ENCODE assay signal across 9 cellular contexts in genomic region chr1:37692834-37693175, GRCh38. TPM values are rescaled to one million over a fixed set of nuclear protein-coding genes. Genes with fewer than 3 reads are reported as not detected.
A peak's percentile ranks its signal among the peaks of the same experiment; 100 is the strongest.
DNase-seq lines count a peak whose midpoint lies in the region; FAIRE-seq and TF ChIP-seq lines count a peak whose summit lies in the region.
"Had no signal": no experiment of that assay in that cellular context is flagged by ENCODE, and none has a peak within 500 bp of the region (broad histone marks: within the 10 kb centered on the region; RNA-seq: fewer than 3 reads in every experiment).

No MANE protein-coding gene starts in this region.

- H2BK120ac ChIP-seq in H1 (replicated peaks; ENCODE audit: low read depth, low read length), result no peak overlapping the region

- H3K27me3 Mint-ChIP-seq in Caco-2 (ENCODE audit: insufficient read depth, unreplicated experiment), result no peaks in the 10 kb centered on the region

- H2BK12ac ChIP-seq in H1 (ENCODE audit: low read depth, low read length), result no peak overlapping the region

- no peak for DNase-seq in Caco-2
- DNase-seq in NCI-H1105 (lab: John Stamatoyannopoulos, UW), result peak; percentile 3
- DNase-seq in H1 (ENCODE audit: low read depth in 1 of 2, low spot score in 2 of 2), result no peak
- no peak for DNase-seq in NCI-H524 treated with DMSO at 0.1 percent for 48 hours (lab: John Stamatoyannopoulos, UW)
- no peak for DNase-seq in EL
- DNase-seq in NOMO-1 treated with DMSO at 0.1 percent for 48 hours (lab: John Stamatoyannopoulos, UW; ENCODE audit: unreplicated experiment), result no peak
- no peak for DNase-seq in islet precursor cell

- 0 out of 2 replicates have a peak, but pooled peaks cover 2% of the 10 kb centered on the region for H3K79me1 ChIP-seq in H1 (ENCODE audit: low read depth, low read length)

- H3K27ac ChIP-seq in H1 (ENCODE audit: low read depth, low read length) (0 out of 2 replicates have a peak overlapping the region, but pooled peaks have one; percentile 37), neutrophil (peak overlapping the region; percentile 75)

- H3K23ac ChIP-seq in H1 (ENCODE audit: insufficient read length), result no peak overlapping the region

- no peaks in the 10 kb centered on the region for H3K27me3 ChIP-seq in Caco-2 (replicated peaks; ENCODE audit: control insufficient read depth, insufficient read depth, low read length)
- H3K27me3 ChIP-seq in H1 (replicated peaks in 1 of 4; ENCODE audit: control insufficient read depth in 3 of 4, extremely low read depth in 1 of 4, insufficient read depth in 3 of 4, low read length in 3 of 4), result peaks cover 0 to 1% (median 0%) of the 10 kb centered on the region in 4 experiments; a peak in 1 of 7 replicates
- no peaks in the 10 kb centered on the region for H3K27me3 ChIP-seq in neutrophil

- 16% methylated on average over 16 of the region's 16 CpGs; no CpG with 5 or more reads in 1 of the 2 experiments for WGBS in H1 (ENCODE audit: extremely low coverage in 1 of 2, insufficient coverage in 1 of 2, insufficient read length in 1 of 2, insufficient replicate concordance in 2 of 2, low coverage in 1 of 2, low lambda C conversion rate in 2 of 2, missing lambda C conversion rate in 1 of 2), 2 experiments

- H4K8ac ChIP-seq in H1 (ENCODE audit: extremely low read depth, insufficient read depth, low read length), result 0 out of 2 replicates have a peak overlapping the region, but pooled peaks have one; percentile 66

- H3K4ac ChIP-seq in H1 (replicated peaks; ENCODE audit: insufficient read length, low read depth, low read length), result peak overlapping the region; percentile 28

- no peak overlapping the region for H3K14ac ChIP-seq in H1 (ENCODE audit: insufficient read length)

- H3K4me3 ChIP-seq in Caco-2 (ENCODE audit: low read depth, low read length) (peak overlapping the region; percentile 91), H1 (ENCODE audit: extremely low read depth in 1 of 4, insufficient read depth in 2 of 4, low read depth in 3 of 4, low read length in 4 of 4) (peak overlapping the region; percentile 76 to 92 (median 90)), neutrophil (ENCODE audit: low read depth in 1 of 2, low read length in 1 of 2) (peak overlapping the region; percentile 76 to 96)

- peak overlapping the region; percentile 79 for H3K27ac Mint-ChIP-seq in Caco-2 (ENCODE audit: unreplicated experiment)

- peak overlapping the region; percentile 93; the same call in 1 of the 2 replicates for H2BK5ac ChIP-seq in H1 (ENCODE audit: low read depth, low read length)

- peaks cover 0 to 5% of the 10 kb centered on the region in 2 experiments for H4K20me1 ChIP-seq in H1 (replicated peaks in 1 of 2; ENCODE audit: control insufficient read depth in 1 of 2, insufficient read depth in 2 of 2, low read length in 2 of 2)

- CTCF ChIA-PET in Caco-2 (lab: Charles Lee) (no interaction called here), H1 (lab: Charles Lee; ENCODE audit: partially characterized antibody) (interaction anchor here (0.6 to 2.1 kb wide), 5 partner anchors 9 to 1526 kb away, joined by 3 to 8 read pairs (median 3); no protein-coding TSS in a partner anchor)

- no peak overlapping the region for H2BK20ac ChIP-seq in H1 (ENCODE audit: low read length)

- 0 out of 2 replicates have a peak overlapping the region, but pooled peaks have one; percentile 83 for H2AFZ ChIP-seq in H1 (ENCODE audit: low read length)

- no peaks in the 10 kb centered on the region for H3K9me3 Mint-ChIP-seq in Caco-2 (ENCODE audit: unreplicated experiment)

- H4K5ac ChIP-seq in H1 (ENCODE audit: insufficient read length, low read depth, low read length), result no peak overlapping the region

- TF ChIP-seq CTCF in Caco-2 (IDR thresholded peaks at IDR 0.05; ENCODE audit: insufficient read depth in 1 of 2, low read depth in 1 of 2, low read length in 1 of 2, severe bottlenecking in 1 of 2, unreplicated experiment in 1 of 2) (no peak), H1 (IDR thresholded peaks at IDR 0.05; ENCODE audit: control extremely low read depth in 1 of 3, insufficient read depth in 1 of 3, low read depth in 1 of 3, low read length in 3 of 3) (no peak), neutrophil (IDR thresholded peaks at IDR 0.05) (no peak)

- H2BK15ac ChIP-seq in H1 (ENCODE audit: low read length), result no peak overlapping the region

- no TSS peak for BruUV-seq in Caco-2 (replicated peaks; lab: Mats Ljungman, UMichigan)

- TF ChIP-seq RAD21 in H1 (IDR thresholded peaks at IDR 0.05 in 1 of 2, conservative IDR thresholded peaks at IDR 0.05 in 1 of 2; ENCODE audit: low read depth in 2 of 2, low read length in 2 of 2), result no peak

- no peak for FAIRE-seq in H1 (lab: Jason Lieb, UNC)

- TF ChIP-seq EP300 in H1 (IDR thresholded peaks at IDR 0.05; ENCODE audit: borderline replicate concordance in 1 of 2, low read depth in 2 of 2, low read length in 2 of 2), result no peak

- H3K9me3 ChIP-seq in Caco-2 (no peaks in the 10 kb centered on the region), H1 (ENCODE audit: insufficient read depth in 2 of 2, low read depth in 1 of 2, low read length in 1 of 2) (no peaks in the 10 kb centered on the region), neutrophil (no peaks in the 10 kb centered on the region)

- H3K36me3 Mint-ChIP-seq in Caco-2 (ENCODE audit: insufficient read depth, unreplicated experiment), result peaks cover 25% of the 10 kb centered on the region

- H3K4me3 Mint-ChIP-seq in Caco-2 (ENCODE audit: unreplicated experiment), result peak overlapping the region; percentile 93

- TF ChIP-seq POLR2A in H1 (IDR thresholded peaks at IDR 0.05; ENCODE audit: control extremely low read depth in 1 of 2, low read depth in 2 of 2, low read length in 2 of 2), result no peak

- H4K91ac ChIP-seq in H1 (replicated peaks; ENCODE audit: insufficient read length, low read length), result no peak overlapping the region

- H3K4me1 ChIP-seq in Caco-2 (no peaks in the 10 kb centered on the region), H1 (replicated peaks in 1 of 4; ENCODE audit: control insufficient read depth in 3 of 4, insufficient read depth in 4 of 4, low read length in 3 of 4) (peaks cover 0 to 13% (median 9%) of the 10 kb centered on the region in 4 experiments; a peak in 6 of 7 replicates), neutrophil (ENCODE audit: control insufficient read depth in 1 of 2, insufficient read depth in 1 of 2, low read depth in 1 of 2, low read length in 1 of 2) (peaks cover 33% of the 10 kb centered on the region in 2 experiments)

- H3K79me2 ChIP-seq in H1 (ENCODE audit: control insufficient read depth in 1 of 2, insufficient read depth in 2 of 2, low read length in 2 of 2), result peaks cover 0 to 22% of the 10 kb centered on the region in 2 experiments; a peak in 2 of 4 replicates

- peaks cover 13% of the 10 kb centered on the region for H3K23me2 ChIP-seq in H1 (ENCODE audit: low read depth, low read length)

- H3K9ac ChIP-seq in H1 (replicated peaks in 1 of 4; ENCODE audit: extremely low read depth in 1 of 4, low read depth in 3 of 4, low read length in 3 of 4), result peak overlapping the region in 3 of 4 experiments; percentile 74 to 85 (median 78); a peak in 5 of 7 replicates

- H3K36me3 ChIP-seq in Caco-2 (ENCODE audit: control insufficient read depth, insufficient read depth, low read length), result no peaks in the 10 kb centered on the region
- H3K36me3 ChIP-seq in H1 (ENCODE audit: control insufficient read depth in 2 of 4, insufficient read depth in 4 of 4, low read length in 3 of 4), result peaks cover 4 to 17% (median 16%) of the 10 kb centered on the region in 4 experiments; a peak in 6 of 8 replicates
- H3K36me3 ChIP-seq in neutrophil, result peaks cover 21% of the 10 kb centered on the region

- no peak overlapping the region for H3K18ac ChIP-seq in H1 (ENCODE audit: extremely low read depth, low read length)

- H3K56ac ChIP-seq in H1 (replicated peaks; ENCODE audit: insufficient read length, low read depth, low read length), result peak overlapping the region; percentile 60

- no peak overlapping the region for H2AK5ac ChIP-seq in H1 (ENCODE audit: low read depth, low read length)

- H3K4me2 ChIP-seq in H1 (ENCODE audit: insufficient read depth in 1 of 2, low read depth in 2 of 2, low read length in 2 of 2), result peak overlapping the region; percentile 79 to 87

- intact Hi-C loops in Caco-2 (cut with micrococcal nuclease; ENCODE audit: unreplicated experiment), result loop anchor here (5.0 kb wide), 1 partner anchor 59 kb away; no protein-coding TSS in a partner anchor

- POLR2A ChIA-PET in Caco-2 (lab: Charles Lee) (interaction anchor here (0.7 to 1.5 kb wide), 2 partner anchors 9 to 115 kb away, joined by 4 to 5 read pairs; partner anchors contain the start of genes C1orf122 and YRDC), H1 (lab: Charles Lee; ENCODE audit: partially characterized antibody) (interaction anchor here (0.8 to 2.9 kb wide), 14 partner anchors 8 to 303 kb away, joined by 3 to 10 read pairs (median 4); partner anchors contain the start of genes C1orf122, DNALI1, SNIP1 and YRDC)

- H3K4me1 Mint-ChIP-seq in Caco-2 (ENCODE audit: low read depth, unreplicated experiment), result no peaks in the 10 kb centered on the region

TF ChIP-seq in H1, 55 proteins besides CTCF, POLR2A, EP300 and RAD21:
- TF ChIP-seq GTF2F1 (IDR thresholded peaks at IDR 0.05; ENCODE audit: borderline replicate concordance, low read depth, low read length), result no peak
- no peak for TF ChIP-seq RFX5 (IDR thresholded peaks at IDR 0.05; ENCODE audit: borderline replicate concordance, low read depth, low read length)
- peak; percentile 2 for TF ChIP-seq KDM4A (IDR thresholded peaks at IDR 0.05; ENCODE audit: low read depth, low read length, severe bottlenecking)
TF ChIP-seq in H1: peak in this region for 1.

RNA-seq across cellular contexts. Expression of gene CDCA8, which starts 0.5 kb away (rescaled TPM):
- 35.4 and 37.0 TPM in 2 replicates for total RNA-seq in Caco-2 (2022)
- total RNA-seq in H1 (2021; fragmentation: NEBNext Ultra II Directional; extraction: Animal tissue kit (Norgen Biotek cat#: 25700)), result 41.6 and 43.9 TPM in 2 replicates
- polyA plus RNA-seq in H1 (2011; rRNA removed), result 37.8 and 46.2 TPM in 2 replicates
- polyA plus RNA-seq in H1 (2011; cell fraction: cytosol; rRNA removed), result 50.5 TPM
- polyA plus RNA-seq in H1 (2011; cell fraction: nucleus; rRNA removed), result 38.4 TPM
- polyA plus RNA-seq in H1 (2012, experiment 1 of 2), result 38.3 to 43.7 TPM (median 41.6 TPM) in 4 replicates
- polyA plus RNA-seq in H1 (2012, experiment 2 of 2), result 44.5 TPM
- polyA plus RNA-seq in H1 (2013, experiment 1 of 2), result 28.7 TPM
- polyA plus RNA-seq in H1 (2013, experiment 2 of 2), result 30.0 TPM
- polyA minus RNA-seq in H1 (2011; rRNA and poly(A)+ RNA removed), result 44.2 and 53.1 TPM in 2 replicates
- 25.8 TPM for polyA minus RNA-seq in H1 (2011; cell fraction: cytosol; rRNA and poly(A)+ RNA removed)
- polyA minus RNA-seq in H1 (2011; cell fraction: nucleus; rRNA and poly(A)+ RNA removed), result 17.8 TPM

RNA-seq across cellular contexts. Expression of gene RSPO1, which starts 58.1 kb away (rescaled TPM):
- not detected in 2 replicates for total RNA-seq in Caco-2 (2022)
- total RNA-seq in H1 (2021; fragmentation: NEBNext Ultra II Directional; extraction: Animal tissue kit (Norgen Biotek cat#: 25700)), result 0.21 TPM in 1 of 2 replicates, not detected in the other
- 0.28 and 0.39 TPM in 2 replicates for polyA plus RNA-seq in H1 (2011; rRNA removed)
- polyA plus RNA-seq in H1 (2011; cell fraction: cytosol; rRNA removed), result 0.25 TPM
- polyA plus RNA-seq in H1 (2011; cell fraction: nucleus; rRNA removed), result 0.23 TPM
- 0.41 to 0.64 TPM (median 0.55 TPM) in 4 replicates for polyA plus RNA-seq in H1 (2012, experiment 1 of 2)
- polyA plus RNA-seq in H1 (2012, experiment 2 of 2), result 0.25 TPM
- polyA plus RNA-seq in H1 (2013, experiment 1 of 2), result 0.08 TPM
- 0.04 TPM for polyA plus RNA-seq in H1 (2013, experiment 2 of 2)
- 0.44 and 0.59 TPM in 2 replicates for polyA minus RNA-seq in H1 (2011; rRNA and poly(A)+ RNA removed)
- not detected for polyA minus RNA-seq in H1 (2011; cell fraction: cytosol; rRNA and poly(A)+ RNA removed)
- polyA minus RNA-seq in H1 (2011; cell fraction: nucleus; rRNA and poly(A)+ RNA removed), result not detected
- total RNA-seq: M059J had no signal
